11 cellular contexts compared by ENCODE assay signal in the genomic region with DNA sequence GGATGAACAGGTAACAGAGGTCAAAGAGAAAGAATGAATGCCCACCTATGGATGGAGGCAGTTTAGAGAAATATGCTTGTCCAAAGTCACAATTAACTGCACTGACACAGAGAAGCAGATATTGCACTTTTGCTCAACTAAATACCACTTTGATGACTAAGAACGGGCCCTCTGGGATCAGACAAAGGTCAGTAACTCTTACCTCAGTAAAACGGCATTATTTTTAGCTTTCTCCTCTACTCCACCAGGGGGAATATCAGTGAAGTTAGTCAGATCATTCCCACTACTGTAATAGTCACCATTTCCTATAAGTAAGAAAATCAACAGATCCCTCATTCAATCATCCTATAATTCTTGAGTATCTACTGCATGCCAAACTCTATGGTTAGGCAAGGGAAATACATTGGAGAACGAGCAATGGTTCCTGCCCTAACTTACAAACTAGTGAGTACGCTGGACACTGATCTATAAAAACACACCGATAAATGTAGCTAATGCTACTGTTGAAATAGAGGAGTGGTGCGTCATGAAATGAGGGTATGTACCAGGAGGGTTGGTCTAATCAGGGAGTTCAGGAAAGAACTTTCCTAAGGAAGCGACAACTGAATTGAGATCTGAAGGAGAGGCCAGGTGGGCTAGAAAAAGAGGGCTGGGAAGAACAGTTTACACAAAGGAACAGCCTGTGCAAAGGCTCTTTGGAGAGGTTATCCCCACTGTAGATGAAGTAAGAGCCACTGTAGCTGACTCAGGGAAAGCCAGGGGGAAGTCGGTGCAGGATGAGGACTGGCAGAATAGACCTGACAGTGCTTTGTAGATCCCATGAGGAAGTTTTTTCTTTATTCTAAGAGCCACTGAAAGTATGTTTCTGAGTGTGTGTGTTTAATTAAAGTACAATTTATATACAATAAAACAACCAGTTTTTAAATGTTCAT. TPM values are rescaled to one million over a fixed set of nuclear protein-coding genes. Genes with fewer than 3 reads are reported as not detected.
DNase-seq lines count a peak whose midpoint lies in the region; ATAC-seq lines count a peak whose summit lies in the region.
"Had no signal": no experiment of that assay in that cellular context is flagged by ENCODE, and none has a peak within 500 bp of the region (broad histone marks: within the 10 kb centered on the region; RNA-seq: fewer than 3 reads in every experiment).

No MANE protein-coding gene starts in this region.

- DNase-seq in DMS53 (lab: John Stamatoyannopoulos, UW): peak; percentile 7
- DNase-seq in DMS53 treated with DMSO at 0.1 percent for 48 hours (lab: John Stamatoyannopoulos, UW; ENCODE audit: unreplicated experiment): no peak
- no peak for DNase-seq in activated T-helper 2 cell treated with anti-CD3 and anti-CD28 coated beads, Interferon-gamma antibody, Interleukin-2, Interleukin-4, amounts not matched to agents 10 μg/mL and 5 μg/mL and 100 μg/mL, durations not matched to agents 14 hours and 24 hours and 36 hours (ENCODE audit: low spot score)
- no peak for DNase-seq in left cardiac atrium
- no peak for DNase-seq in NCI-H2171 (lab: John Stamatoyannopoulos, UW)
- DNase-seq in middle frontal gyrus (ENCODE audit: extremely low spot score, low spot score): no peak
- no peak for DNase-seq in SIG-M5 treated with dmso at 0.1 percent for 504 hours (lab: John Stamatoyannopoulos, UW; ENCODE audit: unreplicated experiment)
- DNase-seq: activated gamma-delta T cell treated with Interleukin-2 at 50 U/mL for 16 hours, SHP77 had no signal

- intact Hi-C loops in activated T-helper 2 cell treated with anti-CD3 and anti-CD28 coated beads, Interferon-gamma antibody, Interleukin-2, Interleukin-4, amounts not matched to agents 10 μg/mL and 5 μg/mL and 100 μg/mL, durations not matched to agents 14 hours and 24 hours and 36 hours (cut with micrococcal nuclease): no loop called here
- intact Hi-C loops in left cardiac atrium (cut with DNase I): loop anchor here (10.0 kb wide), 2 partner anchors 61 to 71 kb away; no protein-coding TSS in a partner anchor

- ATAC-seq in left cardiac atrium: peak; percentile 38 to 91
- ATAC-seq in stimulated activated memory B cell treated with anti-CD40 and anti-IgM and Interleukin-4, amounts not matched to agents 10 μg/mL and 1 μg/mL and 100 μg/mL, for 72 hours: peak; percentile 50

- H3K9me3 Mint-ChIP-seq in activated T-helper 2 cell treated with anti-CD3 and anti-CD28 coated beads, Interferon-gamma antibody, Interleukin-2, Interleukin-4, amounts not matched to agents 10 μg/mL and 5 μg/mL and 100 μg/mL, durations not matched to agents 14 hours and 24 hours and 36 hours: peaks cover 3% of the 10 kb centered on the region
- peaks cover 2% of the 10 kb centered on the region for H3K9me3 Mint-ChIP-seq in stimulated activated memory B cell treated with anti-CD40 and anti-IgM and Interleukin-4, amounts not matched to agents 10 μg/mL and 1 μg/mL and 100 μg/mL, for 72 hours

- no peaks in the 10 kb centered on the region for H3K27me3 Mint-ChIP-seq in activated T-helper 2 cell treated with anti-CD3 and anti-CD28 coated beads, Interferon-gamma antibody, Interleukin-2, Interleukin-4, amounts not matched to agents 10 μg/mL and 5 μg/mL and 100 μg/mL, durations not matched to agents 14 hours and 24 hours and 36 hours (ENCODE audit: low read depth)
- no peaks in the 10 kb centered on the region for H3K27me3 Mint-ChIP-seq in stimulated activated memory B cell treated with anti-CD40 and anti-IgM and Interleukin-4, amounts not matched to agents 10 μg/mL and 1 μg/mL and 100 μg/mL, for 72 hours

- H3K36me3 Mint-ChIP-seq in activated T-helper 2 cell treated with anti-CD3 and anti-CD28 coated beads, Interferon-gamma antibody, Interleukin-2, Interleukin-4, amounts not matched to agents 10 μg/mL and 5 μg/mL and 100 μg/mL, durations not matched to agents 14 hours and 24 hours and 36 hours (ENCODE audit: low read depth): peaks cover 74% of the 10 kb centered on the region
- peaks cover 66% of the 10 kb centered on the region for H3K36me3 Mint-ChIP-seq in stimulated activated memory B cell treated with anti-CD40 and anti-IgM and Interleukin-4, amounts not matched to agents 10 μg/mL and 1 μg/mL and 100 μg/mL, for 72 hours

- peaks cover 15% of the 10 kb centered on the region for H3K4me1 Mint-ChIP-seq in activated T-helper 2 cell treated with anti-CD3 and anti-CD28 coated beads, Interferon-gamma antibody, Interleukin-2, Interleukin-4, amounts not matched to agents 10 μg/mL and 5 μg/mL and 100 μg/mL, durations not matched to agents 14 hours and 24 hours and 36 hours (ENCODE audit: low read depth)
- peaks cover 11% of the 10 kb centered on the region for H3K4me1 Mint-ChIP-seq in stimulated activated memory B cell treated with anti-CD40 and anti-IgM and Interleukin-4, amounts not matched to agents 10 μg/mL and 1 μg/mL and 100 μg/mL, for 72 hours

- H3K27ac Mint-ChIP-seq in activated T-helper 2 cell treated with anti-CD3 and anti-CD28 coated beads, Interferon-gamma antibody, Interleukin-2, Interleukin-4, amounts not matched to agents 10 μg/mL and 5 μg/mL and 100 μg/mL, durations not matched to agents 14 hours and 24 hours and 36 hours: peak overlapping the region; percentile 13
- H3K27ac Mint-ChIP-seq in stimulated activated memory B cell treated with anti-CD40 and anti-IgM and Interleukin-4, amounts not matched to agents 10 μg/mL and 1 μg/mL and 100 μg/mL, for 72 hours: no peak overlapping the region

- H3K4me3 Mint-ChIP-seq in activated T-helper 2 cell treated with anti-CD3 and anti-CD28 coated beads, Interferon-gamma antibody, Interleukin-2, Interleukin-4, amounts not matched to agents 10 μg/mL and 5 μg/mL and 100 μg/mL, durations not matched to agents 14 hours and 24 hours and 36 hours (ENCODE audit: low read depth): no peak overlapping the region
- no peak overlapping the region for H3K4me3 Mint-ChIP-seq in stimulated activated memory B cell treated with anti-CD40 and anti-IgM and Interleukin-4, amounts not matched to agents 10 μg/mL and 1 μg/mL and 100 μg/mL, for 72 hours

RNA-seq across cellular contexts. Expression of gene ECI2, which starts 9.2 kb away (rescaled TPM):
- 36.9 and 39.9 TPM in 2 replicates for total RNA-seq in activated T-helper 2 cell treated with anti-CD3 and anti-CD28 coated beads, Interferon-gamma antibody, Interleukin-2, Interleukin-4, amounts not matched to agents 10 μg/mL and 5 μg/mL and 100 μg/mL, durations not matched to agents 14 hours and 24 hours and 36 hours
- total RNA-seq in left cardiac atrium: 10 to 100 TPM; 82.9 to 84.1 TPM

RNA-seq across cellular contexts. Expression of gene FAM217A, which starts 47.3 kb away (rescaled TPM):
- not detected in 2 replicates for total RNA-seq in activated T-helper 2 cell treated with anti-CD3 and anti-CD28 coated beads, Interferon-gamma antibody, Interleukin-2, Interleukin-4, amounts not matched to agents 10 μg/mL and 5 μg/mL and 100 μg/mL, durations not matched to agents 14 hours and 24 hours and 36 hours
- total RNA-seq in left cardiac atrium: not detected
- total RNA-seq: lung had no signal
